ENCODE assay signal across 9 cellular contexts in genomic region chr21:36322083-36322424, GRCh38. TPM values are rescaled to one million over a fixed set of nuclear protein-coding genes. Genes with fewer than 3 reads are reported as not detected.
DNase-seq lines count a peak whose midpoint lies in the region; ATAC-seq, FAIRE-seq and TF ChIP-seq lines count a peak whose summit lies in the region.
"Had no signal": no experiment of that assay in that cellular context is flagged by ENCODE, and none has a peak within 500 bp of the region (broad histone marks: within the 10 kb centered on the region; RNA-seq: fewer than 3 reads in every experiment).

No MANE protein-coding gene starts in this region.

- H3K4me2 ChIP-seq in PC-9 (peak overlapping the region; percentile 88), endothelial cell of umbilical vein (ENCODE audit: insufficient read depth, low read length) (peak overlapping the region; percentile 95)

- H4K20me1 ChIP-seq in PC-9 (ENCODE audit: insufficient read depth) (peaks cover 5% of the 10 kb centered on the region), endothelial cell of umbilical vein (replicated peaks; ENCODE audit: control insufficient read depth, extremely low read depth, insufficient read depth, low read length) (no peaks in the 10 kb centered on the region)

- H3K79me2 ChIP-seq in PC-9 (ENCODE audit: low read depth) (peaks cover 64% of the 10 kb centered on the region), endothelial cell of umbilical vein (ENCODE audit: control insufficient read depth, insufficient read depth, low read length) (peaks cover 66% of the 10 kb centered on the region)

- no peaks in the 10 kb centered on the region for H3K9me1 ChIP-seq in endothelial cell of umbilical vein (replicated peaks; ENCODE audit: control insufficient read depth, extremely low read depth, insufficient read depth, low read length)

- H2AFZ ChIP-seq in PC-9 (no peak overlapping the region), endothelial cell of umbilical vein (ENCODE audit: low read depth, low read length) (no peak overlapping the region)

- intact Hi-C loops in CD8-positive, alpha-beta T cell (cut with DNase I, micrococcal nuclease) = loop anchor here in 1 of 2 experiments (5.0 kb wide), 1 partner anchor 150 kb away; no protein-coding TSS in a partner anchor
- intact Hi-C loops in PC-9 (cut with micrococcal nuclease; ENCODE audit: unreplicated experiment) (loop anchor here (5.0 kb wide), 1 partner anchor 115 kb away; no protein-coding TSS in a partner anchor), endothelial cell of umbilical vein (cut with micrococcal nuclease) (loop anchor here (5.0 kb wide), 1 partner anchor 185 kb away; the partner anchor contains the start of gene CBR3)

- dilution Hi-C loops in endothelial cell of umbilical vein (cut with MboI; ENCODE audit: extremely low pct_ligation_motif_present, low sequenced_read_pairs) = no loop called here

- no peak for TF ChIP-seq POLR2A in endothelial cell of umbilical vein (IDR thresholded peaks at IDR 0.05; ENCODE audit: low read depth, low read length)

- H3K9me3 Mint-ChIP-seq in CD8-positive, alpha-beta T cell = no peaks in the 10 kb centered on the region
- no peaks in the 10 kb centered on the region for H3K9me3 Mint-ChIP-seq in osteocyte (ENCODE audit: unreplicated experiment)

- peak overlapping the region; percentile 94 for H3K4me3 Mint-ChIP-seq in CD8-positive, alpha-beta T cell
- H3K4me3 Mint-ChIP-seq in osteocyte (ENCODE audit: unreplicated experiment) = peak overlapping the region; percentile 92

- TF ChIP-seq CTCF in CD8-positive, alpha-beta T cell (IDR thresholded peaks at IDR 0.05) = no peak
- TF ChIP-seq CTCF in PC-9 (conservative IDR thresholded peaks at IDR 0.05) (no peak), endothelial cell of umbilical vein (IDR thresholded peaks at IDR 0.05; ENCODE audit: extremely low read depth in 1 of 2, insufficient read depth in 1 of 2, low read depth in 1 of 2, low read length in 2 of 2) (no peak), osteocyte (IDR thresholded peaks at IDR 0.05) (no peak)

- H3K36me3 ChIP-seq in CD8-positive, alpha-beta T cell (ENCODE audit: insufficient read depth, low read length) = peaks cover 5% of the 10 kb centered on the region
- H3K36me3 ChIP-seq in PC-9 (ENCODE audit: low read depth) (0 out of 2 replicates have a peak, but pooled peaks cover 9% of the 10 kb centered on the region), endothelial cell of umbilical vein (ENCODE audit: control insufficient read depth in 2 of 2, extremely low read depth in 1 of 2, insufficient read depth in 2 of 2, low read length in 2 of 2) (no peaks in the 10 kb centered on the region)

- H3K27ac ChIP-seq in CD8-positive, alpha-beta T cell (ENCODE audit: low read depth, low read length) = no peak overlapping the region
- H3K27ac ChIP-seq in PC-9 (peak overlapping the region; percentile 65; the same call in 1 of the 2 replicates), endothelial cell of umbilical vein (ENCODE audit: insufficient read depth, low read depth, low read length) (peak overlapping the region; percentile 83)

- peak overlapping the region; percentile 63 for H3K4me3 ChIP-seq in CD8-positive, alpha-beta T cell (ENCODE audit: low read depth, low read length)
- H3K4me3 ChIP-seq in PC-9 (peak overlapping the region; percentile 63; the same call in 1 of the 2 replicates), endothelial cell of umbilical vein (replicated peaks in 1 of 3; ENCODE audit: insufficient read depth in 1 of 3, low read depth in 1 of 3, low read length in 3 of 3) (peak overlapping the region in 1 of 3 experiments; percentile 97)

- H3K4me1 Mint-ChIP-seq in CD8-positive, alpha-beta T cell (ENCODE audit: low read depth) = peaks cover 45% of the 10 kb centered on the region
- peaks cover 40% of the 10 kb centered on the region for H3K4me1 Mint-ChIP-seq in osteocyte (ENCODE audit: unreplicated experiment)

- DNase-seq in CD8-positive, alpha-beta T cell = no peak
- DNase-seq in PC-9 (no peak), endothelial cell of umbilical vein (ENCODE audit: low read depth, low spot score) (no peak), osteocyte (ENCODE audit: extremely low spot score, unreplicated experiment) (no peak), MV-4-11 (lab: John Stamatoyannopoulos, UW) (no peak), NCI-H1417 (lab: John Stamatoyannopoulos, UW) (no peak), SIG-M5 (lab: John Stamatoyannopoulos, UW) (no peak)
- DNase-seq in effector CD8-positive, alpha-beta T cell (lab: John Stamatoyannopoulos, UW) = no peak

- H3K27me3 Mint-ChIP-seq in CD8-positive, alpha-beta T cell (ENCODE audit: low read depth) = no peaks in the 10 kb centered on the region
- H3K27me3 Mint-ChIP-seq in osteocyte (ENCODE audit: unreplicated experiment) = no peaks in the 10 kb centered on the region

- peaks cover 43% of the 10 kb centered on the region for H3K36me3 Mint-ChIP-seq in CD8-positive, alpha-beta T cell
- H3K36me3 Mint-ChIP-seq in osteocyte (ENCODE audit: unreplicated experiment) = peaks cover 10% of the 10 kb centered on the region

- no peak for FAIRE-seq in endothelial cell of umbilical vein (lab: Jason Lieb, UNC)
- FAIRE-seq: colon had no signal

- peaks cover 20% of the 10 kb centered on the region for H3K4me1 ChIP-seq in CD8-positive, alpha-beta T cell (ENCODE audit: insufficient read depth, low read length)
- H3K4me1 ChIP-seq in PC-9 (replicated peaks; ENCODE audit: insufficient read depth) (peaks cover 7% of the 10 kb centered on the region; the same call in 1 of the 2 replicates), endothelial cell of umbilical vein (ENCODE audit: control insufficient read depth, extremely low read depth, insufficient read depth, low read length) (peaks cover 19% of the 10 kb centered on the region)

- H3K9me2 ChIP-seq in PC-9 (ENCODE audit: insufficient read depth) = no peaks in the 10 kb centered on the region

- H3K9me3 ChIP-seq in CD8-positive, alpha-beta T cell (ENCODE audit: low read length) = no peaks in the 10 kb centered on the region
- H3K9me3 ChIP-seq in PC-9 (ENCODE audit: insufficient read depth, low read depth) = no peaks in the 10 kb centered on the region
- H3K9me3 ChIP-seq in endothelial cell of umbilical vein (replicated peaks; ENCODE audit: control insufficient read depth, insufficient read depth, low read length) = no peaks in the 10 kb centered on the region

- peak overlapping the region; percentile 98 for H3K27ac Mint-ChIP-seq in CD8-positive, alpha-beta T cell
- H3K27ac Mint-ChIP-seq in osteocyte (ENCODE audit: unreplicated experiment) = peak overlapping the region; percentile 94

- no peaks in the 10 kb centered on the region for H3K27me3 ChIP-seq in CD8-positive, alpha-beta T cell (ENCODE audit: insufficient read depth, low read length)
- H3K27me3 ChIP-seq in PC-9 (ENCODE audit: insufficient read depth, low read depth) = no peaks in the 10 kb centered on the region
- no peaks in the 10 kb centered on the region for H3K27me3 ChIP-seq in endothelial cell of umbilical vein (ENCODE audit: control insufficient read depth in 2 of 2, insufficient read depth in 2 of 2, low read length in 2 of 2)

- peak overlapping the region; percentile 80 for H3K9ac ChIP-seq in endothelial cell of umbilical vein (replicated peaks; ENCODE audit: extremely low read depth, insufficient read depth, low read length)

- no peak for ATAC-seq in CD8-positive, alpha-beta T cell

- peaks cover 24% of the 10 kb centered on the region for H3F3A ChIP-seq in PC-9 (ENCODE audit: insufficient read depth, low read depth)

- BruUV-seq in PC-9 (replicated peaks; lab: Mats Ljungman, UMichigan) (no TSS peak), endothelial cell of umbilical vein (replicated peaks; lab: Mats Ljungman, UMichigan) (no TSS peak)

- POLR2A ChIA-PET in CD8-positive, alpha-beta T cell (lab: Charles Lee) = interaction anchor here (1.0 to 4.9 kb wide), 3 partner anchors 25 to 168 kb away, joined by 4 to 106 read pairs (median 55); no protein-coding TSS in a partner anchor
- POLR2A ChIA-PET in PC-9 (lab: Charles Lee; ENCODE audit: unreplicated experiment) (interaction anchor here (0.6 kb wide), 1 partner anchor 118 kb away, joined by 4 read pairs; no protein-coding TSS in a partner anchor), endothelial cell of umbilical vein (lab: Charles Lee) (no interaction called here)

- CTCF ChIA-PET in CD8-positive, alpha-beta T cell (lab: Charles Lee) = interaction anchor here (0.6 to 5.1 kb wide), 7 partner anchors 16 to 195 kb away, joined by 3 to 41 read pairs (median 4); partner anchors contain the start of gene DOP1B
- CTCF ChIA-PET in PC-9 (lab: Charles Lee) (no interaction called here), endothelial cell of umbilical vein (lab: Charles Lee) (interaction anchor here (1.2 to 3.8 kb wide), 2 partner anchors 8 to 181 kb away, joined by 3 to 29 read pairs; no protein-coding TSS in a partner anchor)

TF ChIP-seq in endothelial cell of umbilical vein, 7 proteins besides CTCF, POLR2A, EP300 and RAD21:
- no peak for TF ChIP-seq MYC (IDR thresholded peaks at IDR 0.05; ENCODE audit: low read depth, low read length)
- no peak for TF ChIP-seq POLR2AphosphoS5 (IDR thresholded peaks at IDR 0.05; ENCODE audit: insufficient read depth, low read depth, low read length)

RNA-seq across cellular contexts. Expression of gene MORC3, which starts 2.1 kb away (rescaled TPM):
- 10 to 100 TPM; 48.7 to 52.1 TPM for total RNA-seq in CD8-positive, alpha-beta T cell
- total RNA-seq in PC-9 (2021) (15.9 and 17.5 TPM in 2 replicates), endothelial cell of umbilical vein (20.0 and 25.3 TPM in 2 replicates), osteocyte (27.8 and 31.1 TPM in 2 replicates)
- 5.3 and 7.3 TPM in 2 replicates for polyA plus RNA-seq in endothelial cell of umbilical vein
- polyA plus RNA-seq in endothelial cell of umbilical vein (2011; cell fraction: cytosol; rRNA removed) = 8.7 and 9.3 TPM in 2 replicates
- polyA plus RNA-seq in endothelial cell of umbilical vein (2011; cell fraction: nucleus; rRNA removed) = 26.9 and 34.5 TPM in 2 replicates
- 17.6 and 19.2 TPM in 2 replicates for polyA plus RNA-seq in endothelial cell of umbilical vein (2012)
- polyA minus RNA-seq in endothelial cell of umbilical vein = 13.4 and 17.1 TPM in 2 replicates
- 7.3 TPM for polyA minus RNA-seq in endothelial cell of umbilical vein (2011; cell fraction: cytosol; rRNA and poly(A)+ RNA removed)
- polyA minus RNA-seq in endothelial cell of umbilical vein (2011; cell fraction: nucleus; rRNA and poly(A)+ RNA removed) = 24.9 and 38.8 TPM in 2 replicates
